14 cellular contexts compared by ENCODE assay signal in the genomic region with DNA sequence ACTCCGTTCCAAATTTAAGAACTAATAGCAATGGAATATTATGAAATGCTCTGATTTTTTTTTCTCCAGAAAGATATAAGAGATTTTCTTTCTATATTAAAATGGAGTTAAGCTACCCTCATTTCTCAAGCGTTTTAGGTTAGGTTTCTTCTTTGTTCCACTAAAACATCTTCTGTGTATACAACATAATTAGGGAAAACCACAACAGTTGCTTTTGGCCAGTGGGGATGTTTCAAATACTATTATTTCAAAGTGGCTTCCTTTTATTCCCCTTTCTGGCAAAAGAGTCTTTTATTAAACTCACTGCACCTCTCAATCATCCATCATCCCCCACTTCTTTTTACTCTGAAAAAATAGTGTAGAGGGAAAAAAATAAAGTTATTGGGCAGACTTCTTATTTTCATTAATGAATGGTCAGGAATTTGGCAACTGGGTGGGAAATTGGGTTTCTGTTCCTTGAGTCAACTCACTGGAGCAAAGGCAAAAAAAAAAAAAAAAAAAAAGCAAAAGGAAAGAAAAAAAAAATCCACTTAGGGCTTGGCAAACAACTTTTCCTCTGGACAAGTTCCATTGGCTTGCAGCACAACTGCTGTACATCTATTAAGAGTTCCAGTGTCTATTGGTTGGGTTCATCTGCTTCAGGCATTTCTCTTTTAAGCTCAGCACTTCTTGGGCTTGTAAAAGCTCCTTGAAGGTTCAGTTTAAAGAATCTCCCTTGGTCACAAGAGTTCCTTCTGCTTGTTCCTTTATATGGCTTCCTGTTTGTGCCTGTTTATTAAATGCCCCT.
DNase-seq lines count a peak whose midpoint lies in the region; ATAC-seq and TF ChIP-seq lines count a peak whose summit lies in the region.
"Had no signal": no experiment of that assay in that cellular context is flagged by ENCODE, and none has a peak within 500 bp of the region (broad histone marks: within the 10 kb centered on the region; RNA-seq: fewer than 3 reads in every experiment).

No MANE protein-coding gene starts in this region.

- intact Hi-C loops in Right ventricle myocardium inferior (cut with DNase I): no loop called here

- H3K9me3 ChIP-seq in right atrium auricular region: no peaks in the 10 kb centered on the region
- no peaks in the 10 kb centered on the region for H3K9me3 ChIP-seq in adipocyte (ENCODE audit: control insufficient read depth, low read length)
- H3K9me3 ChIP-seq: heart left ventricle, thoracic aorta had no signal

- H3K4me3 ChIP-seq in right atrium auricular region (no peak overlapping the region), adipocyte (ENCODE audit: low read length) (peak overlapping the region; percentile 74), H7 (ENCODE audit: insufficient read depth, low read depth, low read length) (no peak overlapping the region)
- H3K4me3 ChIP-seq: heart left ventricle, thoracic aorta had no signal

- H3K27me3 Mint-ChIP-seq in activated CD4-positive, alpha-beta T cell treated with anti-CD3 and anti-CD28 coated beads, Interleukin-2, amount 10 ng/mL, durations not matched to agents 7 days and 5 days: no peaks in the 10 kb centered on the region
- H3K27me3 Mint-ChIP-seq: activated naive CD4-positive, alpha-beta T cell treated with anti-CD3 and anti-CD28 coated beads, Interleukin-2, amount 50 U/mL, for 24 hours had no signal

- H3K4me1 ChIP-seq in right atrium auricular region (no peaks in the 10 kb centered on the region), adipocyte (ENCODE audit: control insufficient read depth, insufficient read depth, low read length) (peaks cover 30% of the 10 kb centered on the region)

- H3K27me3 ChIP-seq in right atrium auricular region: no peaks in the 10 kb centered on the region
- no peaks in the 10 kb centered on the region for H3K27me3 ChIP-seq in adipocyte (replicated peaks; ENCODE audit: control insufficient read depth, insufficient read depth, low read length)
- no peaks in the 10 kb centered on the region for H3K27me3 ChIP-seq in H7 (ENCODE audit: control insufficient read depth, insufficient read depth, low read length)
- H3K27me3 ChIP-seq: heart left ventricle had no signal

- no peak overlapping the region for H3K4me3 Mint-ChIP-seq in activated CD4-positive, alpha-beta T cell treated with anti-CD3 and anti-CD28 coated beads, Interleukin-2, amount 10 ng/mL, durations not matched to agents 7 days and 5 days
- H3K4me3 Mint-ChIP-seq: activated naive CD4-positive, alpha-beta T cell treated with anti-CD3 and anti-CD28 coated beads, Interleukin-2, amount 50 U/mL, for 24 hours; T-helper 2 cell treated with Interferon-gamma antibody and Interleukin-4, amounts not matched to agents 5 μg/mL and 100 μg/mL, for 36 hours had no signal

- no peaks in the 10 kb centered on the region for H3K36me3 Mint-ChIP-seq in activated CD4-positive, alpha-beta T cell treated with anti-CD3 and anti-CD28 coated beads, Interleukin-2, amount 10 ng/mL, durations not matched to agents 7 days and 5 days (ENCODE audit: low read depth)
- H3K36me3 Mint-ChIP-seq: activated naive CD4-positive, alpha-beta T cell treated with anti-CD3 and anti-CD28 coated beads, Interleukin-2, amount 50 U/mL, for 24 hours had no signal

- POLR2A ChIA-PET in activated CD4-positive, alpha-beta T cell treated with anti-CD3 and anti-CD28 coated beads, Interleukin-2, amount 10 ng/mL, durations not matched to agents 7 days and 5 days (lab: Charles Lee): no interaction called here

- H3K36me3 ChIP-seq in right atrium auricular region (no peaks in the 10 kb centered on the region), adipocyte (ENCODE audit: control insufficient read depth, insufficient read depth, low read length, severe bottlenecking) (no peaks in the 10 kb centered on the region), H7 (replicated peaks; ENCODE audit: control insufficient read depth, insufficient read depth, low read length) (no peaks in the 10 kb centered on the region)
- H3K36me3 ChIP-seq: heart left ventricle, thoracic aorta had no signal

- CTCF ChIA-PET in activated CD4-positive, alpha-beta T cell treated with anti-CD3 and anti-CD28 coated beads, Interleukin-2, amount 10 ng/mL, durations not matched to agents 7 days and 5 days (lab: Charles Lee): no interaction called here

- H3K9me3 Mint-ChIP-seq in activated CD4-positive, alpha-beta T cell treated with anti-CD3 and anti-CD28 coated beads, Interleukin-2, amount 10 ng/mL, durations not matched to agents 7 days and 5 days: peaks cover 3% of the 10 kb centered on the region
- H3K9me3 Mint-ChIP-seq: activated naive CD4-positive, alpha-beta T cell treated with anti-CD3 and anti-CD28 coated beads, Interleukin-2, amount 50 U/mL, for 24 hours had no signal

- H3K27ac ChIP-seq in right atrium auricular region: peak overlapping the region in 1 of 2 donors; percentile 31
- H3K27ac ChIP-seq: thoracic aorta had no signal

- DNase-seq in Right ventricle myocardium inferior (ENCODE audit: missing footprints) (no peak), right atrium auricular region (ENCODE audit: low spot score) (no peak), adipocyte (ENCODE audit: low read depth) (peak; percentile 63), iris pigment epithelial cell (ENCODE audit: low read depth) (peak; percentile 47), H7 (no peak)
- DNase-seq in activated CD4-positive, alpha-beta T cell treated with anti-CD3 and anti-CD28 coated beads, Interleukin-2, amount 10 ng/mL, durations not matched to agents 7 days and 5 days: no peak
- DNase-seq in stimulated activated CD4-positive, alpha-beta T cell treated with anti-CD3 and anti-CD28 coated beads, Interleukin-1b, Interleukin-23, amount 100 ng/mL, for 48 hours: no peak
- DNase-seq: AML-193, NCI-H1436 treated with DMSO at 0.1 percent for 48 hours had no signal

- TF ChIP-seq CTCF in right atrium auricular region (IDR thresholded peaks at IDR 0.05): no peak

- H3K27ac Mint-ChIP-seq in activated CD4-positive, alpha-beta T cell treated with anti-CD3 and anti-CD28 coated beads, Interleukin-2, amount 10 ng/mL, durations not matched to agents 7 days and 5 days: no peak overlapping the region
- H3K27ac Mint-ChIP-seq: activated naive CD4-positive, alpha-beta T cell treated with anti-CD3 and anti-CD28 coated beads, Interleukin-2, amount 50 U/mL, for 24 hours; T-helper 2 cell treated with Interferon-gamma antibody and Interleukin-4, amounts not matched to agents 5 μg/mL and 100 μg/mL, for 36 hours had no signal

- peak overlapping the region; percentile 71 for H3K9ac ChIP-seq in adipocyte (ENCODE audit: low read length)

- H3K4me1 Mint-ChIP-seq in activated CD4-positive, alpha-beta T cell treated with anti-CD3 and anti-CD28 coated beads, Interleukin-2, amount 10 ng/mL, durations not matched to agents 7 days and 5 days: no peaks in the 10 kb centered on the region
- H3K4me1 Mint-ChIP-seq: activated naive CD4-positive, alpha-beta T cell treated with anti-CD3 and anti-CD28 coated beads, Interleukin-2, amount 50 U/mL, for 24 hours had no signal

- ATAC-seq in Right ventricle myocardium inferior (peak; percentile 65), HG03280 (IDR thresholded peaks at IDR 0.05; ENCODE audit: unreplicated experiment) (no peak)

Comparison
In these comparisons a context has a peak if more than half of its experiments do, and no peak if none do; other contexts are left out.
1. DNase-seq: peak in adipocyte (single experiment) and iris pigment epithelial cell (single experiment); none in Right ventricle myocardium inferior (single experiment), right atrium auricular region (single experiment), H7 (single experiment), activated CD4-positive, alpha-beta T cell treated with anti-CD3 and anti-CD28 coated beads, Interleukin-2, amount 10 ng/mL, durations not matched to agents 7 days and 5 days (single experiment) and stimulated activated CD4-positive, alpha-beta T cell treated with anti-CD3 and anti-CD28 coated beads, Interleukin-1b, Interleukin-23, amount 100 ng/mL, for 48 hours (single experiment).